In the genomic region with DNA sequence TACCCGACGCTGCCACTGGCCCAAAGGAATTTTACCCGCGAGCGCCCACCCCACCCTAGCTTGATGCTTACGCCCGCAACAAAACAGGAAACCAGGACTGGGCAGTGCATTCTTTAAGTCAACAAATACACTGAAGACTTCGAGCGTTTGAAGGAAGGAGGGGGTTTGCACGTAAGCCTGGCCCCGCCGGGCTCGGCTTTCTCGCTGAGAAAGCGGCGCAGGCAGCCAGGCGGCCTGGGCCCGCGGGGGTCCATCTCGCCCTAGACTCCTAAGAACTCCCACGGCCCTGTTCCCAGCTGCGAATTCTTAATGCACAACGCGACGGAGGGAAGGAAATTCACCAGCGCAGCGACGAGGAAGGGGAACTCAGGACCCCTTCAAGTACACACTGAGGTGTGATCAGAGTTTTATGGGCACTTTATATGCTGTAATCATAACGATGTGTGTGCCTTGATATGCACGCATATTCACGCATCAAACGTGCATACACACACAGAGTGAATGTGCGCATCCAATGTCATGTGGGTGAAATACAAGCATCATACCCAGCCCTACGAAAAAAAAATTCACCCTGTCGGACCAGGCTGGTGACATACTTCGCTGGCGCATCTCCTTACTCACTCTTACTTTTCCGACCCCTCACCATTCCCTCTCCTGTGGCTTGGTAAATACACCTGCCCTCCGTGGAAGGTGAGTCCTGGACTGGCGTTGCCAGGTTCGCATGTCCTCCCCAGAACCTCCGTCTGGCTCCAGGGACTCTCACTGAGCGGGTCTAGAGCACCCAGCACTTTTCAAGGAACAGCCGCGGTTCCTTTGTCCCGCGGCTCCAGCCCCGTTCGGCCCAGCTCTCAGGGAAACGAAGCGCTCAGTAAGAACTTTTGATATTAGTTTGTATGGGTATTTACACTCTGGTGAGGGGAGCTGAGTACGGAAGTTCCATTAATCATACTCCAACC, we compare ENCODE assay signal across 1 cellular context.
TF ChIP-seq lines count a peak whose summit lies in the region.

No MANE protein-coding gene starts in this region.

TF ChIP-seq in GM23338, 12 proteins besides CTCF, POLR2A, EP300 and RAD21 (continued from another document):
- TF ChIP-seq, protein P1, sequence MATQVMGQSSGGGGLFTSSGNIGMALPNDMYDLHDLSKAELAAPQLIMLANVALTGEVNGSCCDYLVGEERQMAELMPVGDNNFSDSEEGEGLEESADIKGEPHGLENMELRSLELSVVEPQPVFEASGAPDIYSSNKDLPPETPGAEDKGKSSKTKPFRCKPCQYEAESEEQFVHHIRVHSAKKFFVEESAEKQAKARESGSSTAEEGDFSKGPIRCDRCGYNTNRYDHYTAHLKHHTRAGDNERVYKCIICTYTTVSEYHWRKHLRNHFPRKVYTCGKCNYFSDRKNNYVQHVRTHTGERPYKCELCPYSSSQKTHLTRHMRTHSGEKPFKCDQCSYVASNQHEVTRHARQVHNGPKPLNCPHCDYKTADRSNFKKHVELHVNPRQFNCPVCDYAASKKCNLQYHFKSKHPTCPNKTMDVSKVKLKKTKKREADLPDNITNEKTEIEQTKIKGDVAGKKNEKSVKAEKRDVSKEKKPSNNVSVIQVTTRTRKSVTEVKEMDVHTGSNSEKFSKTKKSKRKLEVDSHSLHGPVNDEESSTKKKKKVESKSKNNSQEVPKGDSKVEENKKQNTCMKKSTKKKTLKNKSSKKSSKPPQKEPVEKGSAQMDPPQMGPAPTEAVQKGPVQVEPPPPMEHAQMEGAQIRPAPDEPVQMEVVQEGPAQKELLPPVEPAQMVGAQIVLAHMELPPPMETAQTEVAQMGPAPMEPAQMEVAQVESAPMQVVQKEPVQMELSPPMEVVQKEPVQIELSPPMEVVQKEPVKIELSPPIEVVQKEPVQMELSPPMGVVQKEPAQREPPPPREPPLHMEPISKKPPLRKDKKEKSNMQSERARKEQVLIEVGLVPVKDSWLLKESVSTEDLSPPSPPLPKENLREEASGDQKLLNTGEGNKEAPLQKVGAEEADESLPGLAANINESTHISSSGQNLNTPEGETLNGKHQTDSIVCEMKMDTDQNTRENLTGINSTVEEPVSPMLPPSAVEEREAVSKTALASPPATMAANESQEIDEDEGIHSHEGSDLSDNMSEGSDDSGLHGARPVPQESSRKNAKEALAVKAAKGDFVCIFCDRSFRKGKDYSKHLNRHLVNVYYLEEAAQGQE (IDR thresholded peaks at IDR 0.05; ENCODE audit: unreplicated experiment) = no peak
